18 cellular contexts compared by ENCODE assay signal in genomic region chr6:73073238-73073637, GRCh38.
"Had no signal": no experiment of that assay in that cellular context is flagged by ENCODE, and none has a peak within 500 bp of the region (broad histone marks: within the 10 kb centered on the region; RNA-seq: fewer than 3 reads in every experiment).

No MANE protein-coding gene starts in this region.

- H3K27me3 ChIP-seq: ascending aorta, heart left ventricle, left lung, sigmoid colon, upper lobe of left lung had no signal

- DNase-seq: activated CD4-positive, alpha-beta T cell treated with anti-CD3 and anti-CD28 coated beads, Interleukin-2, amount 50 U/mL, for 48 hours; activated CD4-positive, CD25-positive, alpha-beta regulatory T cell treated with anti-CD3 and anti-CD28 coated beads, Interleukin-2, amount 50 U/mL, for 72 hours; activated CD8-positive, alpha-beta memory T cell treated with anti-CD3 and anti-CD28 coated beads, Interleukin-2, amount 10 ng/mL, durations not matched to agents 7 days and 5 days; activated gamma-delta T cell treated with Interleukin-2 at 50 U/mL for 16 hours; activated naive CD8-positive, alpha-beta T cell treated with anti-CD3 and anti-CD28 coated beads, Interleukin-2, amount 10 ng/mL, durations not matched to agents 7 days and 5 days; activated T-cell treated with anti-CD3 and anti-CD28 coated beads, Interleukin-2, amount 50 U/mL, for 4 hours; heart left ventricle; islet precursor cell; left lung; psoas muscle; sigmoid colon; stimulated activated CD4-positive, alpha-beta T cell treated with anti-CD3 and anti-CD28 coated beads, Interleukin-2, amount 100 ng/mL, for 24 hours; stimulated activated naive B cell treated with anti-CD40 and anti-IgM and Interleukin-4, amounts not matched to agents 10 μg/mL and 1 μg/mL and 100 μg/mL, for 72 hours; upper lobe of left lung had no signal

- H3K4me1 ChIP-seq: ascending aorta, heart left ventricle, left lung, psoas muscle, sigmoid colon, upper lobe of left lung had no signal

- H3K36me3 ChIP-seq: ascending aorta, heart left ventricle, left lung, sigmoid colon, upper lobe of left lung had no signal

- H3K9me3 ChIP-seq: ascending aorta, heart left ventricle, left lung, psoas muscle, upper lobe of left lung had no signal

- H3K27ac Mint-ChIP-seq: activated CD8-positive, alpha-beta memory T cell treated with anti-CD3 and anti-CD28 coated beads, Interleukin-2, amount 10 ng/mL, durations not matched to agents 7 days and 5 days; activated naive CD8-positive, alpha-beta T cell treated with anti-CD3 and anti-CD28 coated beads, Interleukin-2, amount 10 ng/mL, durations not matched to agents 7 days and 5 days; memory B cell; stimulated activated naive B cell treated with anti-CD40 and anti-IgM and Interleukin-4, amounts not matched to agents 10 μg/mL and 1 μg/mL and 100 μg/mL, for 72 hours; T-helper 2 cell treated with Interferon-gamma antibody and Interleukin-4, amounts not matched to agents 5 μg/mL and 100 μg/mL, for 36 hours had no signal

- H3K4me3 Mint-ChIP-seq: activated CD8-positive, alpha-beta memory T cell treated with anti-CD3 and anti-CD28 coated beads, Interleukin-2, amount 10 ng/mL, durations not matched to agents 7 days and 5 days; activated naive CD8-positive, alpha-beta T cell treated with anti-CD3 and anti-CD28 coated beads, Interleukin-2, amount 10 ng/mL, durations not matched to agents 7 days and 5 days; activated T-cell treated with anti-CD3 and anti-CD28 coated beads, Interleukin-2, amount 50 U/mL, for 4 hours; memory B cell; nephron; stimulated activated naive B cell treated with anti-CD40 and anti-IgM and Interleukin-4, amounts not matched to agents 10 μg/mL and 1 μg/mL and 100 μg/mL, for 72 hours; T-helper 2 cell treated with Interferon-gamma antibody and Interleukin-4, amounts not matched to agents 5 μg/mL and 100 μg/mL, for 36 hours had no signal

- H3K4me1 Mint-ChIP-seq: activated CD8-positive, alpha-beta memory T cell treated with anti-CD3 and anti-CD28 coated beads, Interleukin-2, amount 10 ng/mL, durations not matched to agents 7 days and 5 days; activated naive CD8-positive, alpha-beta T cell treated with anti-CD3 and anti-CD28 coated beads, Interleukin-2, amount 10 ng/mL, durations not matched to agents 7 days and 5 days; memory B cell; nephron; stimulated activated naive B cell treated with anti-CD40 and anti-IgM and Interleukin-4, amounts not matched to agents 10 μg/mL and 1 μg/mL and 100 μg/mL, for 72 hours had no signal

- H3K36me3 Mint-ChIP-seq: activated CD8-positive, alpha-beta memory T cell treated with anti-CD3 and anti-CD28 coated beads, Interleukin-2, amount 10 ng/mL, durations not matched to agents 7 days and 5 days; activated naive CD8-positive, alpha-beta T cell treated with anti-CD3 and anti-CD28 coated beads, Interleukin-2, amount 10 ng/mL, durations not matched to agents 7 days and 5 days; stimulated activated naive B cell treated with anti-CD40 and anti-IgM and Interleukin-4, amounts not matched to agents 10 μg/mL and 1 μg/mL and 100 μg/mL, for 72 hours had no signal

- H3K9me3 Mint-ChIP-seq: activated naive CD8-positive, alpha-beta T cell treated with anti-CD3 and anti-CD28 coated beads, Interleukin-2, amount 10 ng/mL, durations not matched to agents 7 days and 5 days; activated T-cell treated with anti-CD3 and anti-CD28 coated beads, Interleukin-2, amount 50 U/mL, for 4 hours; memory B cell; nephron; stimulated activated naive B cell treated with anti-CD40 and anti-IgM and Interleukin-4, amounts not matched to agents 10 μg/mL and 1 μg/mL and 100 μg/mL, for 72 hours; T-helper 2 cell treated with Interferon-gamma antibody and Interleukin-4, amounts not matched to agents 5 μg/mL and 100 μg/mL, for 36 hours had no signal

- H3K4me3 ChIP-seq: ascending aorta, heart left ventricle, left lung, psoas muscle, sigmoid colon, upper lobe of left lung had no signal

- ATAC-seq: activated CD8-positive, alpha-beta memory T cell treated with anti-CD3 and anti-CD28 coated beads, Interleukin-2, amount 10 ng/mL, durations not matched to agents 7 days and 5 days; activated T-cell treated with anti-CD3 and anti-CD28 coated beads, Interleukin-2, amount 50 U/mL, for 4 hours; heart left ventricle; left lung; stimulated activated naive B cell treated with anti-CD40 and anti-IgM and Interleukin-4, amounts not matched to agents 10 μg/mL and 1 μg/mL and 100 μg/mL, for 72 hours had no signal

- H3K27ac ChIP-seq: ascending aorta, heart left ventricle, left lung, psoas muscle, sigmoid colon, upper lobe of left lung had no signal

- H3K27me3 Mint-ChIP-seq: activated CD8-positive, alpha-beta memory T cell treated with anti-CD3 and anti-CD28 coated beads, Interleukin-2, amount 10 ng/mL, durations not matched to agents 7 days and 5 days; activated naive CD8-positive, alpha-beta T cell treated with anti-CD3 and anti-CD28 coated beads, Interleukin-2, amount 10 ng/mL, durations not matched to agents 7 days and 5 days; memory B cell; stimulated activated naive B cell treated with anti-CD40 and anti-IgM and Interleukin-4, amounts not matched to agents 10 μg/mL and 1 μg/mL and 100 μg/mL, for 72 hours had no signal
